In genomic region chr3:177603137-177603603, GRCh38 we compare ENCODE assay signal across 10 cellular contexts.
DNase-seq lines count a peak whose midpoint lies in the region; ATAC-seq and TF ChIP-seq lines count a peak whose summit lies in the region.
"Had no signal": no experiment of that assay in that cellular context is flagged by ENCODE, and none has a peak within 500 bp of the region (broad histone marks: within the 10 kb centered on the region; RNA-seq: fewer than 3 reads in every experiment).

No MANE protein-coding gene starts in this region.

- H3K36me3 ChIP-seq in breast epithelium = no peaks in the 10 kb centered on the region
- no peaks in the 10 kb centered on the region for H3K36me3 ChIP-seq in stomach
- H3K36me3 ChIP-seq in ovary = no peaks in the 10 kb centered on the region
- H3K36me3 ChIP-seq: BE2C had no signal

- DNase-seq in activated T-cell treated with anti-CD3 and anti-CD28 coated beads, Interleukin-2, amount 50 U/mL, for 72 hours = no peak
- DNase-seq in activated T-cell treated with anti-CD3 and anti-CD28 coated beads, Interleukin-2, amount 50 U/mL, for 48 hours = no peak
- DNase-seq in breast epithelium (ENCODE audit: low spot score in 2 of 2) = no peak
- DNase-seq in stomach = no peak
- no peak for DNase-seq in ovary
- no peak for DNase-seq in activated CD4-positive, alpha-beta memory T cell treated with anti-CD3 and anti-CD28 coated beads for 36 hours
- DNase-seq: activated naive CD4-positive, alpha-beta T cell treated with Interleukin-2 at 50 U/mL for 16 hours; BE2C had no signal

- H3K27ac ChIP-seq in breast epithelium (peak overlapping the region; percentile 74 to 81), stomach (peak overlapping the region; percentile 54 to 82 (median 72)), ovary (no peak overlapping the region)

- CTCF ChIA-PET in activated CD4-positive, alpha-beta memory T cell treated with anti-CD3 and anti-CD28 coated beads for 36 hours (lab: Charles Lee) = interaction anchor here (0.6 kb wide), 1 partner anchor 633 kb away, joined by 3 read pairs; no protein-coding TSS in a partner anchor

- no peak overlapping the region for H3K4me3 ChIP-seq in breast epithelium
- no peak overlapping the region for H3K4me3 ChIP-seq in stomach
- no peak overlapping the region for H3K4me3 ChIP-seq in ovary

- no peaks in the 10 kb centered on the region for H3K27me3 Mint-ChIP-seq in activated T-cell treated with anti-CD3 and anti-CD28 coated beads, Interleukin-2, amount 50 U/mL, for 72 hours (ENCODE audit: low read depth)
- no peaks in the 10 kb centered on the region for H3K27me3 Mint-ChIP-seq in activated CD4-positive, alpha-beta memory T cell treated with anti-CD3 and anti-CD28 coated beads for 36 hours

- no peaks in the 10 kb centered on the region for H3K9me3 ChIP-seq in breast epithelium
- no peaks in the 10 kb centered on the region for H3K9me3 ChIP-seq in stomach
- H3K9me3 ChIP-seq in ovary = no peaks in the 10 kb centered on the region
- H3K9me3 ChIP-seq: BE2C had no signal

- POLR2A ChIA-PET in activated CD4-positive, alpha-beta memory T cell treated with anti-CD3 and anti-CD28 coated beads for 36 hours (lab: Charles Lee) = interaction anchor here (0.7 kb wide), 1 partner anchor 424 kb away, joined by 3 read pairs; no protein-coding TSS in a partner anchor

- no peak overlapping the region for H3K4me3 Mint-ChIP-seq in activated T-cell treated with anti-CD3 and anti-CD28 coated beads, Interleukin-2, amount 50 U/mL, for 72 hours
- no peak overlapping the region for H3K4me3 Mint-ChIP-seq in activated CD4-positive, alpha-beta memory T cell treated with anti-CD3 and anti-CD28 coated beads for 36 hours

- H3K36me3 Mint-ChIP-seq in activated T-cell treated with anti-CD3 and anti-CD28 coated beads, Interleukin-2, amount 50 U/mL, for 72 hours (ENCODE audit: insufficient read depth in 2 of 2) = peaks cover 2 to 3% of the 10 kb centered on the region in 2 donors
- H3K36me3 Mint-ChIP-seq in activated CD4-positive, alpha-beta memory T cell treated with anti-CD3 and anti-CD28 coated beads for 36 hours = peaks cover 2% of the 10 kb centered on the region

- TF ChIP-seq POLR2A in breast epithelium (IDR thresholded peaks at IDR 0.05) (no peak), stomach (IDR thresholded peaks at IDR 0.05) (no peak), ovary (IDR thresholded peaks at IDR 0.05) (no peak), GM18505 (IDR thresholded peaks at IDR 0.05; ENCODE audit: borderline replicate concordance, extremely low read depth, insufficient read depth, insufficient read length) (no peak)

- H3K27ac Mint-ChIP-seq in activated T-cell treated with anti-CD3 and anti-CD28 coated beads, Interleukin-2, amount 50 U/mL, for 72 hours = no peak overlapping the region
- H3K27ac Mint-ChIP-seq in activated CD4-positive, alpha-beta memory T cell treated with anti-CD3 and anti-CD28 coated beads for 36 hours = no peak overlapping the region

- peaks cover 2 to 4% of the 10 kb centered on the region in 2 donors for H3K9me3 Mint-ChIP-seq in activated T-cell treated with anti-CD3 and anti-CD28 coated beads, Interleukin-2, amount 50 U/mL, for 72 hours
- H3K9me3 Mint-ChIP-seq in activated CD4-positive, alpha-beta memory T cell treated with anti-CD3 and anti-CD28 coated beads for 36 hours = peaks cover 7% of the 10 kb centered on the region

- TF ChIP-seq CTCF in breast epithelium (IDR thresholded peaks at IDR 0.05) (no peak), stomach (IDR thresholded peaks at IDR 0.05) (no peak), ovary (IDR thresholded peaks at IDR 0.05) (no peak)

- H3K4me1 ChIP-seq in breast epithelium = peaks cover 0 to 12% of the 10 kb centered on the region in 2 donors
- H3K4me1 ChIP-seq in stomach = peaks cover 9 to 70% (median 31%) of the 10 kb centered on the region in 4 donors
- H3K4me1 ChIP-seq in ovary (ENCODE audit: insufficient read depth) = peaks cover 6% of the 10 kb centered on the region

- 25 to 63% (median 38%) methylated on average over 2 of the region's 2 CpGs for WGBS in stomach, 5 donors
- WGBS in ovary, 3 donors = 90 to 93% (median 92%) methylated on average over 2 of the region's 2 CpGs

- H3K27me3 ChIP-seq in breast epithelium = no peaks in the 10 kb centered on the region
- no peaks in the 10 kb centered on the region for H3K27me3 ChIP-seq in stomach
- H3K27me3 ChIP-seq in ovary = no peaks in the 10 kb centered on the region
- H3K27me3 ChIP-seq: BE2C had no signal

- intact Hi-C loops in breast epithelium (cut with DNase I; ENCODE audit: low total_unique reads) (loop anchor here (10.0 kb wide), 1 partner anchor 418 kb away; no protein-coding TSS in a partner anchor), stomach (cut with DNase I; ENCODE audit: low total_unique reads) (no loop called here), ovary (cut with DNase I) (no loop called here)
- intact Hi-C loops in activated CD4-positive, alpha-beta memory T cell treated with anti-CD3 and anti-CD28 coated beads for 36 hours (cut with micrococcal nuclease) = loop anchor here (1.0 kb wide), 1 partner anchor 13 kb away; no protein-coding TSS in a partner anchor

- ATAC-seq in activated T-cell treated with anti-CD3 and anti-CD28 coated beads, Interleukin-2, amount 50 U/mL, for 72 hours (replicated peaks in 1 of 2) = peak; percentile 56 to 70
- ATAC-seq in HG03378 (IDR thresholded peaks at IDR 0.05; ENCODE audit: unreplicated experiment) = peak; percentile 83
- no peak for ATAC-seq in GM18505 (IDR thresholded peaks at IDR 0.05; ENCODE audit: unreplicated experiment)

- H3K4me1 Mint-ChIP-seq in activated T-cell treated with anti-CD3 and anti-CD28 coated beads, Interleukin-2, amount 50 U/mL, for 72 hours (ENCODE audit: low read depth) = peaks cover 50% of the 10 kb centered on the region
- peaks cover 54% of the 10 kb centered on the region for H3K4me1 Mint-ChIP-seq in activated CD4-positive, alpha-beta memory T cell treated with anti-CD3 and anti-CD28 coated beads for 36 hours (ENCODE audit: low read depth)

- TF ChIP-seq EP300 in stomach (IDR thresholded peaks at IDR 0.05) (no peak), ovary (IDR thresholded peaks at IDR 0.05) (no peak)

Comparison
In these comparisons a context has a peak if more than half of its experiments do, and no peak if none do; other contexts are left out.
1. H3K27ac ChIP-seq: peak in breast epithelium (2 of 2) and stomach (5 of 5); none in ovary (0 of 2).
2. intact Hi-C loops: an anchor here in breast epithelium (10.0 kb wide) and activated CD4-positive, alpha-beta memory T cell treated with anti-CD3 and anti-CD28 coated beads for 36 hours (1.0 kb wide); none called in stomach and ovary.